ENCODE assay signal across 20 cellular contexts in genomic region chr19:49393871-49394270, GRCh38. TPM values are rescaled to one million over a fixed set of nuclear protein-coding genes. Genes with fewer than 3 reads are reported as not detected.
"Had no signal": no experiment of that assay in that cellular context is flagged by ENCODE, and none has a peak within 500 bp of the region (broad histone marks: within the 10 kb centered on the region; RNA-seq: fewer than 3 reads in every experiment).

No MANE protein-coding gene starts in this region.

- DNase-seq: effector memory CD4-positive, alpha-beta T cell; kidney; left cardiac atrium; left ventricle myocardium superior; mesendoderm; naive B cell; nephron progenitor cell; right cardiac atrium; small intestine; stimulated activated CD4-positive, alpha-beta T cell treated with anti-CD3 and anti-CD28 coated beads, Interleukin-12 subunit alpha, Interleukin-12 subunit beta, amount 100 ng/mL, for 4 hours; stimulated activated naive CD4-positive, alpha-beta T cell; trophoblast cell had no signal

- H3K9me3 ChIP-seq: neutrophil had no signal

- H3K27ac ChIP-seq: neutrophil had no signal

- FAIRE-seq: endometrium, kidney, small intestine had no signal

- H3K36me3 ChIP-seq: neutrophil had no signal

- ATAC-seq: esophagus mucosa, left cardiac atrium, left ventricle myocardium superior, right cardiac atrium had no signal

RNA-seq across cellular contexts. Expression of gene KASH5, which starts 5.8 kb away (rescaled TPM):
- total RNA-seq: esophagus mucosa, fibroblast of villous mesenchyme, kidney, left cardiac atrium, left ventricle myocardium superior, lung microvascular endothelial cell, osteocyte, right cardiac atrium, urinary bladder had no signal
- polyA plus RNA-seq: right cardiac atrium, small intestine, urinary bladder had no signal

RNA-seq across cellular contexts. Expression of gene PTH2, which starts 29.4 kb away (rescaled TPM):
- total RNA-seq: esophagus mucosa, fibroblast of villous mesenchyme, kidney, left cardiac atrium, left ventricle myocardium superior, lung microvascular endothelial cell, osteocyte, right cardiac atrium, urinary bladder had no signal
- polyA plus RNA-seq: right cardiac atrium, small intestine, thymus, urinary bladder had no signal

RNA-seq across cellular contexts. Expression of gene DKKL1, which starts 30.2 kb away (rescaled TPM):
- total RNA-seq: fibroblast of villous mesenchyme, left cardiac atrium, left ventricle myocardium superior, urinary bladder had no signal

RNA-seq across cellular contexts. Expression of gene GFY, which starts 31.3 kb away (rescaled TPM):
- total RNA-seq: esophagus mucosa, fibroblast of villous mesenchyme, kidney, left cardiac atrium, left ventricle myocardium superior, lung microvascular endothelial cell, osteocyte, right cardiac atrium, urinary bladder had no signal
- polyA plus RNA-seq: right cardiac atrium, small intestine, urinary bladder had no signal
